8 cellular contexts compared by ENCODE assay signal in genomic region chr5:134511796-134512660, GRCh38. TPM values are rescaled to one million over a fixed set of nuclear protein-coding genes. Genes with fewer than 3 reads are reported as not detected.
A peak's percentile ranks its signal among the peaks of the same experiment; 100 is the strongest.
DNase-seq lines count a peak whose midpoint lies in the region; ATAC-seq and TF ChIP-seq lines count a peak whose summit lies in the region.

No MANE protein-coding gene starts in this region.

- H3K9me3 ChIP-seq in adrenal gland (replicated peaks in 1 of 3) = no peaks in the 10 kb centered on the region
- H3K9me3 ChIP-seq in iPS-20b (ENCODE audit: insufficient read depth, low read depth, low read length) = no peaks in the 10 kb centered on the region
- H3K9me3 ChIP-seq in thyroid gland = no peaks in the 10 kb centered on the region

- H3K27me3 ChIP-seq in adrenal gland = no peaks in the 10 kb centered on the region
- H3K27me3 ChIP-seq in iPS-20b (ENCODE audit: insufficient read depth, low read length) = no peaks in the 10 kb centered on the region
- H3K27me3 ChIP-seq in thyroid gland = no peaks in the 10 kb centered on the region

- H3K4me3 ChIP-seq in adrenal gland = peak overlapping the region in 1 of 4 donors; percentile 17
- peak overlapping the region; percentile 29; the same call in 1 of the 2 replicates for H3K4me3 ChIP-seq in iPS-20b (ENCODE audit: low read length)
- no peak overlapping the region for H3K4me3 ChIP-seq in thyroid gland (replicated peaks in 1 of 3)
- no peak overlapping the region for H3K4me3 ChIP-seq in coronary artery

- WGBS in adrenal gland, 4 donors = 17 to 50% (median 37%) methylated on average over 2 to 7 of the region's 7 CpGs
- WGBS in thyroid gland, 2 donors = 74 to 83% methylated on average over 6 to 7 of the region's 7 CpGs

- intact Hi-C loops in adrenal gland (cut with DNase I) (no loop called here), thyroid gland (cut with DNase I) (no loop called here)

- ATAC-seq in HG03095 (IDR thresholded peaks at IDR 0.05; ENCODE audit: unreplicated experiment) = no peak

- TF ChIP-seq CTCF in adrenal gland (IDR thresholded peaks at IDR 0.05) (peak in 4 of 6 experiments; percentile 15 to 35 (median 26)), thyroid gland (IDR thresholded peaks at IDR 0.05) (peak in 4 of 6 experiments; percentile 9 to 43 (median 36)), coronary artery (IDR thresholded peaks at IDR 0.05) (no peak)

- TF ChIP-seq POLR2A in adrenal gland (IDR thresholded peaks at IDR 0.05) = peak; percentile 41 to 81
- no peak for TF ChIP-seq POLR2A in thyroid gland (IDR thresholded peaks at IDR 0.05)

- H3K36me3 ChIP-seq in adrenal gland (replicated peaks in 1 of 2) (no peaks in the 10 kb centered on the region), iPS-20b (ENCODE audit: insufficient read depth, low read depth, low read length) (no peaks in the 10 kb centered on the region), thyroid gland (no peaks in the 10 kb centered on the region)

- peak overlapping the region; percentile 73 for H3K9ac ChIP-seq in iPS-20b (ENCODE audit: low read depth, low read length)

- DNase-seq in NCI-H524 (lab: John Stamatoyannopoulos, UW) = peak; percentile 9 to 27
- DNase-seq in NCI-H524 treated with DMSO at 0.1 percent for 48 hours (lab: John Stamatoyannopoulos, UW) = no peak
- peak; percentile 84 to 98 (median 96) for DNase-seq in adrenal gland
- peak; percentile 51 to 61 for DNase-seq in thyroid gland
- no peak for DNase-seq in stimulated activated CD4-positive, alpha-beta T cell treated with anti-CD3 and anti-CD28 coated beads, Interleukin-2, amount 100 ng/mL, for 48 hours
- no peak for DNase-seq in coronary artery (ENCODE audit: low spot score)

- H3K27ac ChIP-seq in adrenal gland = peak overlapping the region; percentile 72 to 96 (median 86)
- H3K27ac ChIP-seq in iPS-20b (ENCODE audit: low read length) = peak overlapping the region; percentile 89
- H3K27ac ChIP-seq in thyroid gland = peak overlapping the region in 2 of 3 donors; percentile 23 to 39
- H3K27ac ChIP-seq in coronary artery = peak overlapping the region in 1 of 2 donors; percentile 15

- H3K4me1 ChIP-seq in adrenal gland (replicated peaks in 1 of 2) (peaks cover 31 to 41% of the 10 kb centered on the region in 2 donors), iPS-20b (ENCODE audit: insufficient read depth, low read length) (peaks cover 26% of the 10 kb centered on the region), thyroid gland (peaks cover 0 to 17% of the 10 kb centered on the region in 2 donors)

RNA-seq across cellular contexts. Expression of gene JADE2, which starts 13.4 kb away (rescaled TPM):
- 100 to 1,000 TPM in 1 of 8 donors, 10 to 100 TPM in 7; 60.5 to 180 (median 83.2) TPM for total RNA-seq in adrenal gland
- 10 to 100 TPM; 10.2 to 25.8 (median 25.7) TPM for polyA plus RNA-seq in adrenal gland
- total RNA-seq in thyroid gland = 100 to 1,000 TPM in 1 of 4 donors, 10 to 100 TPM in 3; 51.7 to 116 (median 76.6) TPM

Comparison
In these comparisons a context has a peak if more than half of its experiments do, and no peak if none do; other contexts are left out.
1. DNase-seq: peak in NCI-H524 (2 of 2), adrenal gland (7 of 7) and thyroid gland (2 of 2); none in NCI-H524 treated with DMSO at 0.1 percent for 48 hours (single experiment), stimulated activated CD4-positive, alpha-beta T cell treated with anti-CD3 and anti-CD28 coated beads, Interleukin-2, amount 100 ng/mL, for 48 hours (0 of 2) and coronary artery (single experiment).
2. POLR2A ChIP-seq: peak in adrenal gland (2 of 2); none in thyroid gland (0 of 2).